8 cellular contexts compared by ENCODE assay signal in genomic region chr1:44985747-44986359, GRCh38. TPM values are rescaled to one million over a fixed set of nuclear protein-coding genes. Genes with fewer than 3 reads are reported as not detected.
A peak's percentile ranks its signal among the peaks of the same experiment; 100 is the strongest.
DNase-seq lines count a peak whose midpoint lies in the region; ATAC-seq and TF ChIP-seq lines count a peak whose summit lies in the region.

No MANE protein-coding gene starts in this region.

- H3K4me1 ChIP-seq in iPS DF 6.9 (ENCODE audit: control insufficient read depth, insufficient read depth, low read length), result no peaks in the 10 kb centered on the region

- WGBS in iPS DF 6.9 (ENCODE audit: insufficient coverage, insufficient read length), result no CpG with 5 or more reads among the region's 19 CpGs

- H3K9me3 ChIP-seq in iPS DF 6.9 (ENCODE audit: control insufficient read depth, insufficient read depth, low read length), result no peaks in the 10 kb centered on the region

- no peaks in the 10 kb centered on the region for H3K27me3 ChIP-seq in iPS DF 6.9 (ENCODE audit: control insufficient read depth, insufficient read depth, low read length)

- no peak overlapping the region for H3K27ac ChIP-seq in iPS DF 6.9 (ENCODE audit: low read length)

- H3K4me1 Mint-ChIP-seq in HFFc6 (ENCODE audit: low read depth), result peaks cover 11% of the 10 kb centered on the region
- H3K4me1 Mint-ChIP-seq in activated CD4-positive, alpha-beta memory T cell treated with anti-CD3 and anti-CD28 coated beads, Interleukin-2, amount 10 ng/mL, durations not matched to agents 7 days and 5 days, result peaks cover 28% of the 10 kb centered on the region
- H3K4me1 Mint-ChIP-seq in stimulated activated naive B cell treated with anti-CD40 and anti-IgM and Interleukin-4, amounts not matched to agents 10 μg/mL and 1 μg/mL and 100 μg/mL, for 72 hours, result peaks cover 11 to 22% of the 10 kb centered on the region in 2 donors

- H3K27me3 Mint-ChIP-seq in HFFc6 (ENCODE audit: insufficient read depth), result peaks cover 5% of the 10 kb centered on the region
- peaks cover 2% of the 10 kb centered on the region for H3K27me3 Mint-ChIP-seq in activated CD4-positive, alpha-beta memory T cell treated with anti-CD3 and anti-CD28 coated beads, Interleukin-2, amount 10 ng/mL, durations not matched to agents 7 days and 5 days
- H3K27me3 Mint-ChIP-seq in stimulated activated naive B cell treated with anti-CD40 and anti-IgM and Interleukin-4, amounts not matched to agents 10 μg/mL and 1 μg/mL and 100 μg/mL, for 72 hours, result no peaks in the 10 kb centered on the region

- peak overlapping the region; percentile 68 for H3K4me3 ChIP-seq in iPS DF 6.9 (ENCODE audit: low read length)

- peak overlapping the region; percentile 95 for H3K4me3 Mint-ChIP-seq in HFFc6
- peak overlapping the region; percentile 90 for H3K4me3 Mint-ChIP-seq in activated CD4-positive, alpha-beta memory T cell treated with anti-CD3 and anti-CD28 coated beads, Interleukin-2, amount 10 ng/mL, durations not matched to agents 7 days and 5 days
- peak overlapping the region; percentile 100 for H3K4me3 Mint-ChIP-seq in stimulated activated naive B cell treated with anti-CD40 and anti-IgM and Interleukin-4, amounts not matched to agents 10 μg/mL and 1 μg/mL and 100 μg/mL, for 72 hours

- H3K36me3 ChIP-seq in iPS DF 6.9 (ENCODE audit: control insufficient read depth, insufficient read depth, low read length), result no peaks in the 10 kb centered on the region

- peak; percentile 13 for DNase-seq in EH (ENCODE audit: low read depth)
- DNase-seq in HFFc6, result no peak
- no peak for DNase-seq in activated CD4-positive, alpha-beta memory T cell treated with anti-CD3 and anti-CD28 coated beads, Interleukin-2, amount 10 ng/mL, durations not matched to agents 7 days and 5 days
- no peak for DNase-seq in iPS DF 6.9 (ENCODE audit: low read depth, low spot score)
- DNase-seq in stimulated activated naive B cell treated with anti-CD40 and anti-IgM and Interleukin-4, amounts not matched to agents 10 μg/mL and 1 μg/mL and 100 μg/mL, for 72 hours, result no peak
- no peak for DNase-seq in COLO668 (lab: John Stamatoyannopoulos, UW; ENCODE audit: unreplicated experiment)

- peaks cover 2% of the 10 kb centered on the region for H3K36me3 Mint-ChIP-seq in HFFc6 (ENCODE audit: low read depth)
- H3K36me3 Mint-ChIP-seq in activated CD4-positive, alpha-beta memory T cell treated with anti-CD3 and anti-CD28 coated beads, Interleukin-2, amount 10 ng/mL, durations not matched to agents 7 days and 5 days (ENCODE audit: low read depth), result peaks cover 4% of the 10 kb centered on the region
- peaks cover 5 to 7% of the 10 kb centered on the region in 2 donors for H3K36me3 Mint-ChIP-seq in stimulated activated naive B cell treated with anti-CD40 and anti-IgM and Interleukin-4, amounts not matched to agents 10 μg/mL and 1 μg/mL and 100 μg/mL, for 72 hours

- no peak for ATAC-seq in stimulated activated naive B cell treated with anti-CD40 and anti-IgM and Interleukin-4, amounts not matched to agents 10 μg/mL and 1 μg/mL and 100 μg/mL, for 72 hours (replicated peaks)
- ATAC-seq in GM21381 (IDR thresholded peaks at IDR 0.05; ENCODE audit: unreplicated experiment), result no peak
- no peak for ATAC-seq in GM18870 (IDR thresholded peaks at IDR 0.05; ENCODE audit: unreplicated experiment)

- no peak for TF ChIP-seq CTCF in HFFc6 (IDR thresholded peaks at IDR 0.05)

- CTCF ChIA-PET in activated CD4-positive, alpha-beta memory T cell treated with anti-CD3 and anti-CD28 coated beads, Interleukin-2, amount 10 ng/mL, durations not matched to agents 7 days and 5 days (lab: Charles Lee), result interaction anchor here (0.7 to 2.9 kb wide), 7 partner anchors 14 to 317 kb away, joined by 3 to 24 read pairs (median 4); partner anchors contain the start of genes HECTD3, RPS8 and UROD

- H3K27ac Mint-ChIP-seq in HFFc6, result peak overlapping the region; percentile 68
- peak overlapping the region; percentile 86 for H3K27ac Mint-ChIP-seq in activated CD4-positive, alpha-beta memory T cell treated with anti-CD3 and anti-CD28 coated beads, Interleukin-2, amount 10 ng/mL, durations not matched to agents 7 days and 5 days
- peak overlapping the region; percentile 97 for H3K27ac Mint-ChIP-seq in stimulated activated naive B cell treated with anti-CD40 and anti-IgM and Interleukin-4, amounts not matched to agents 10 μg/mL and 1 μg/mL and 100 μg/mL, for 72 hours

- no peaks in the 10 kb centered on the region for H3K9me3 Mint-ChIP-seq in HFFc6
- H3K9me3 Mint-ChIP-seq in activated CD4-positive, alpha-beta memory T cell treated with anti-CD3 and anti-CD28 coated beads, Interleukin-2, amount 10 ng/mL, durations not matched to agents 7 days and 5 days, result no peaks in the 10 kb centered on the region
- no peaks in the 10 kb centered on the region for H3K9me3 Mint-ChIP-seq in stimulated activated naive B cell treated with anti-CD40 and anti-IgM and Interleukin-4, amounts not matched to agents 10 μg/mL and 1 μg/mL and 100 μg/mL, for 72 hours

- POLR2A ChIA-PET in activated CD4-positive, alpha-beta memory T cell treated with anti-CD3 and anti-CD28 coated beads, Interleukin-2, amount 10 ng/mL, durations not matched to agents 7 days and 5 days (lab: Charles Lee), result interaction anchor here (0.7 to 3.2 kb wide), 24 partner anchors 12 to 700 kb away, joined by 3 to 53 read pairs (median 4); partner anchors contain the start of genes BTBD19, DYNLT4, GPBP1L1 and HECTD3

RNA-seq across cellular contexts. Expression of gene EIF2B3, which starts 0.5 kb away (rescaled TPM):
- total RNA-seq in HFFc6 (2021; fragmentation: NEBNext Ultra II Directional; extraction: Animal tissue kit (Norgen Biotek cat#: 25700)), result 10 to 100 TPM; 39.2 to 45.5 (median 44.1) TPM
- 10 to 100 TPM; 18.2 to 18.5 TPM for total RNA-seq in activated CD4-positive, alpha-beta memory T cell treated with anti-CD3 and anti-CD28 coated beads, Interleukin-2, amount 10 ng/mL, durations not matched to agents 7 days and 5 days

RNA-seq across cellular contexts. Expression of gene HECTD3, which starts 25.3 kb away (rescaled TPM):
- 10 to 100 TPM; 27.8 to 33.3 (median 31.5) TPM for total RNA-seq in HFFc6 (2021; fragmentation: NEBNext Ultra II Directional; extraction: Animal tissue kit (Norgen Biotek cat#: 25700))
- 10 to 100 TPM; 40.3 to 43.5 TPM for total RNA-seq in activated CD4-positive, alpha-beta memory T cell treated with anti-CD3 and anti-CD28 coated beads, Interleukin-2, amount 10 ng/mL, durations not matched to agents 7 days and 5 days

RNA-seq across cellular contexts. Expression of gene UROD, which starts 26.2 kb away (rescaled TPM):
- 100 to 1,000 TPM; 121 to 137 (median 128) TPM for total RNA-seq in HFFc6 (2021; fragmentation: NEBNext Ultra II Directional; extraction: Animal tissue kit (Norgen Biotek cat#: 25700))
- 10 to 100 TPM; 67.1 to 74.9 TPM for total RNA-seq in activated CD4-positive, alpha-beta memory T cell treated with anti-CD3 and anti-CD28 coated beads, Interleukin-2, amount 10 ng/mL, durations not matched to agents 7 days and 5 days
